ENCODE assay signal across 9 cellular contexts in genomic region chr1:183807549-183808168, GRCh38. TPM values are rescaled to one million over a fixed set of nuclear protein-coding genes. Genes with fewer than 3 reads are reported as not detected.
DNase-seq lines count a peak whose midpoint lies in the region; ATAC-seq, FAIRE-seq and TF ChIP-seq lines count a peak whose summit lies in the region.
"Had no signal": no experiment of that assay in that cellular context is flagged by ENCODE, and none has a peak within 500 bp of the region (broad histone marks: within the 10 kb centered on the region; RNA-seq: fewer than 3 reads in every experiment).

No MANE protein-coding gene starts in this region.

- peak overlapping the region; percentile 28 for H3K4me2 ChIP-seq in osteoblast (ENCODE audit: insufficient read depth, low read length)

- H3K27me3 ChIP-seq in bronchial epithelial cell (ENCODE audit: control insufficient read depth, insufficient read depth, low read length) (no peaks in the 10 kb centered on the region), osteoblast (ENCODE audit: insufficient read depth, low read length) (no peaks in the 10 kb centered on the region), HAP-1 (ENCODE audit: low read depth) (no peaks in the 10 kb centered on the region)

- peak overlapping the region; percentile 54 for H3K27ac ChIP-seq in osteoblast (ENCODE audit: low read depth, low read length)

- TF ChIP-seq CTCF in bronchial epithelial cell (IDR thresholded peaks at IDR 0.05; ENCODE audit: insufficient read depth, low read length, severe bottlenecking) (no peak), osteoblast (IDR thresholded peaks at IDR 0.05; ENCODE audit: extremely low read depth, low read depth, low read length) (no peak)

- no peaks in the 10 kb centered on the region for H4K20me1 ChIP-seq in osteoblast (ENCODE audit: insufficient read depth, low read length)

- in situ Hi-C loops in HAP-1 (cut with MboI; ENCODE audit: low sequenced_read_pairs) = no loop called here

- H3K9me3 ChIP-seq in osteoblast (ENCODE audit: low read depth, low read length) (no peaks in the 10 kb centered on the region), HAP-1 (no peaks in the 10 kb centered on the region)

- H2AFZ ChIP-seq in osteoblast (ENCODE audit: low read length) = no peak overlapping the region

- FAIRE-seq in bronchial epithelial cell (lab: Jason Lieb, UNC) = no peak

- H3K4me3 ChIP-seq in bronchial epithelial cell (ENCODE audit: low read depth, low read length) (no peak overlapping the region), osteoblast (ENCODE audit: insufficient read depth, low read length) (no peak overlapping the region), HAP-1 (no peak overlapping the region)

- H3K4me1 ChIP-seq in osteoblast (ENCODE audit: insufficient read depth, low read length) (peaks cover 47% of the 10 kb centered on the region), HAP-1 (peaks cover 6% of the 10 kb centered on the region)

- ATAC-seq in GM19043 (IDR thresholded peaks at IDR 0.05; ENCODE audit: low read depth, unreplicated experiment) (peak; percentile 58), HG03066 (IDR thresholded peaks at IDR 0.05; ENCODE audit: low read depth, unreplicated experiment) (peak; percentile 52)
- ATAC-seq: Panc1 had no signal

- H3K36me3 ChIP-seq in bronchial epithelial cell (ENCODE audit: control insufficient read depth, insufficient read depth, low read length) (no peaks in the 10 kb centered on the region), osteoblast (ENCODE audit: insufficient read depth, low read length) (no peaks in the 10 kb centered on the region), HAP-1 (replicated peaks) (no peaks in the 10 kb centered on the region)

- H3K79me2 ChIP-seq in osteoblast (ENCODE audit: insufficient read depth, low read length) = peaks cover 19% of the 10 kb centered on the region

- peak; percentile 83 for DNase-seq in bronchial epithelial cell (ENCODE audit: low read depth)
- DNase-seq in osteoblast (ENCODE audit: insufficient read length, low spot score, missing footprints) = no peak
- no peak for DNase-seq in SKM-1 (lab: John Stamatoyannopoulos, UW; ENCODE audit: unreplicated experiment)
- no peak for DNase-seq in iPS-NIHi7 (ENCODE audit: extremely low spot score)
- no peak for DNase-seq in DMS153 treated with DMSO at 0.1 percent for 48 hours (lab: John Stamatoyannopoulos, UW; ENCODE audit: unreplicated experiment)
- no peak for DNase-seq in HAP-1 (ENCODE audit: low spot score in 2 of 2)

RNA-seq across cellular contexts. Expression of gene RGL1, which starts 2.7 kb away (rescaled TPM):
- total RNA-seq in bronchial epithelial cell = 0.26 and 0.64 TPM in 2 replicates
- total RNA-seq in osteoblast = 24.6 and 25.3 TPM in 2 replicates

Comparison
In these comparisons a context has a peak if more than half of its experiments do, and no peak if none do; other contexts are left out.
1. RNA of gene RGL1, which starts 2.7 kb away (total RNA-seq): 24.6 to 25.3 TPM in osteoblast; 0.26 to 0.64 TPM in bronchial epithelial cell; every median in the first group is over 10 times any median in the second.